ENCODE assay signal across 30 cellular contexts in genomic region chr6:154580397-154581135, GRCh38.
"Had no signal": no experiment of that assay in that cellular context is flagged by ENCODE, and none has a peak within 500 bp of the region (broad histone marks: within the 10 kb centered on the region; RNA-seq: fewer than 3 reads in every experiment).

No MANE protein-coding gene starts in this region.

- H3K27ac Mint-ChIP-seq: activated naive CD4-positive, alpha-beta T cell treated with anti-CD3 and anti-CD28 coated beads, Interleukin-2, amount 10 ng/mL, durations not matched to agents 7 days and 5 days; activated naive CD8-positive, alpha-beta T cell treated with anti-CD3 and anti-CD28 coated beads, Interleukin-2, amount 10 ng/mL, durations not matched to agents 7 days and 5 days; activated T-helper 1 cell treated with anti-CD3 and anti-CD28 coated beads, Interleukin-12 subunit alpha, Interleukin-12 subunit beta, Interleukin-2, Interleukin-4 antibody, amounts not matched to agents 30 ng/mL and 10 ng/mL and 1 ng/mL, durations not matched to agents 14 hours and 24 hours and 36 hours; brain; memory B cell; naive thymus-derived CD4-positive, alpha-beta T cell; progenitor cell of endocrine pancreas; stimulated activated effector memory CD8-positive, alpha-beta T cell treated with anti-CD3 and anti-CD28 coated beads, Interleukin-12 subunit alpha, Interleukin-12 subunit beta, amount 100 ng/mL, for 72 hours; stimulated activated naive CD8-positive, alpha-beta T cell treated with anti-CD3 and anti-CD28 coated beads, Interleukin-15, Interleukin-2, amounts not matched to agents 100 ng/mL and 50 ng/mL, for 24 hours had no signal

- H3K9me3 ChIP-seq: ovary had no signal

- ATAC-seq: left colon; naive thymus-derived CD4-positive, alpha-beta T cell; sciatic nerve; stimulated activated effector memory CD8-positive, alpha-beta T cell treated with anti-CD3 and anti-CD28 coated beads, Interleukin-12 subunit alpha, Interleukin-12 subunit beta, amount 100 ng/mL, for 72 hours had no signal

- H3K4me1 ChIP-seq: ascending aorta had no signal

- H3K27ac ChIP-seq: ascending aorta, ovary, skin epidermis, thoracic aorta had no signal

- H3K4me1 Mint-ChIP-seq: activated naive CD4-positive, alpha-beta T cell treated with anti-CD3 and anti-CD28 coated beads, Interleukin-2, amount 10 ng/mL, durations not matched to agents 7 days and 5 days; activated naive CD8-positive, alpha-beta T cell treated with anti-CD3 and anti-CD28 coated beads, Interleukin-2, amount 10 ng/mL, durations not matched to agents 7 days and 5 days; brain; memory B cell; naive thymus-derived CD4-positive, alpha-beta T cell; stimulated activated effector memory CD8-positive, alpha-beta T cell treated with anti-CD3 and anti-CD28 coated beads, Interleukin-12 subunit alpha, Interleukin-12 subunit beta, amount 100 ng/mL, for 72 hours had no signal

- DNase-seq: activated CD4-positive, alpha-beta T cell treated with anti-CD3 and anti-CD28 coated beads for 4 hours; activated CD4-positive, alpha-beta T cell treated with anti-CD3 and anti-CD28 coated beads, Interleukin-2, amount 50 U/mL, for 48 hours; activated CD8-positive, alpha-beta memory T cell treated with anti-CD3 and anti-CD28 coated beads for 24 hours; activated CD8-positive, alpha-beta memory T cell treated with anti-CD3 and anti-CD28 coated beads, Interleukin-2, amount 50 U/mL, for 4 hours; activated gamma-delta T cell; activated naive CD4-positive, alpha-beta T cell treated with anti-CD3 and anti-CD28 coated beads, Interleukin-2, amount 10 ng/mL, durations not matched to agents 7 days and 5 days; activated naive CD8-positive, alpha-beta T cell treated with anti-CD3 and anti-CD28 coated beads, Interleukin-2, amount 10 ng/mL, durations not matched to agents 7 days and 5 days; activated T-cell treated with anti-CD3 and anti-CD28 coated beads, Interleukin-2, amount 50 U/mL, for 1 hour; central memory CD4-positive, alpha-beta T cell; dermis blood vessel endothelial cell; effector CD8-positive, alpha-beta T cell; head of caudate nucleus; hippocampal formation; kidney; left colon; midbrain; naive thymus-derived CD4-positive, alpha-beta T cell; ovary; stimulated activated CD4-positive, alpha-beta T cell treated with anti-CD3 and anti-CD28 coated beads, Interleukin-4, amount 100 ng/mL, for 24 hours; trophoblast cell had no signal

- H3K4me3 Mint-ChIP-seq: activated naive CD4-positive, alpha-beta T cell treated with anti-CD3 and anti-CD28 coated beads, Interleukin-2, amount 10 ng/mL, durations not matched to agents 7 days and 5 days; activated naive CD8-positive, alpha-beta T cell treated with anti-CD3 and anti-CD28 coated beads, Interleukin-2, amount 10 ng/mL, durations not matched to agents 7 days and 5 days; activated T-helper 1 cell treated with anti-CD3 and anti-CD28 coated beads, Interleukin-12 subunit alpha, Interleukin-12 subunit beta, Interleukin-2, Interleukin-4 antibody, amounts not matched to agents 30 ng/mL and 10 ng/mL and 1 ng/mL, durations not matched to agents 14 hours and 24 hours and 36 hours; brain; memory B cell; naive thymus-derived CD4-positive, alpha-beta T cell; stimulated activated effector memory CD8-positive, alpha-beta T cell treated with anti-CD3 and anti-CD28 coated beads, Interleukin-12 subunit alpha, Interleukin-12 subunit beta, amount 100 ng/mL, for 72 hours; stimulated activated naive CD8-positive, alpha-beta T cell treated with anti-CD3 and anti-CD28 coated beads, Interleukin-15, Interleukin-2, amounts not matched to agents 100 ng/mL and 50 ng/mL, for 24 hours had no signal

- H3K27me3 ChIP-seq: ascending aorta, ovary had no signal

- H3K4me3 ChIP-seq: ascending aorta, ovary, skin epidermis, thoracic aorta had no signal

- H3K27me3 Mint-ChIP-seq: activated naive CD4-positive, alpha-beta T cell treated with anti-CD3 and anti-CD28 coated beads, Interleukin-2, amount 10 ng/mL, durations not matched to agents 7 days and 5 days; memory B cell; progenitor cell of endocrine pancreas; stimulated activated naive CD8-positive, alpha-beta T cell treated with anti-CD3 and anti-CD28 coated beads, Interleukin-15, Interleukin-2, amounts not matched to agents 100 ng/mL and 50 ng/mL, for 24 hours had no signal

- H3K36me3 ChIP-seq: ascending aorta, ovary, thoracic aorta had no signal

- H3K36me3 Mint-ChIP-seq: activated naive CD4-positive, alpha-beta T cell treated with anti-CD3 and anti-CD28 coated beads, Interleukin-2, amount 10 ng/mL, durations not matched to agents 7 days and 5 days; activated naive CD8-positive, alpha-beta T cell treated with anti-CD3 and anti-CD28 coated beads, Interleukin-2, amount 10 ng/mL, durations not matched to agents 7 days and 5 days; brain; stimulated activated effector memory CD8-positive, alpha-beta T cell treated with anti-CD3 and anti-CD28 coated beads, Interleukin-12 subunit alpha, Interleukin-12 subunit beta, amount 100 ng/mL, for 72 hours had no signal
